In genomic region chr16:22436823-22437652, GRCh38 we compare ENCODE assay signal across 8 cellular contexts.
DNase-seq lines count a peak whose midpoint lies in the region; ATAC-seq and TF ChIP-seq lines count a peak whose summit lies in the region.
"Not testable (repeated sequence)": the region's sequence is repeated elsewhere in the genome, so short reads cannot be mapped to it uniquely, and the experiment has no call there.

No MANE protein-coding gene starts in this region.

- in situ Hi-C loops in T47D (cut with HindIII; ENCODE audit: low pct_unique_long_range_greater_than_20kb, low sequenced_read_pairs); gastrocnemius medialis (cut with MboI; ENCODE audit: low sequenced_read_pairs in 4 of 4): not testable (repeated sequence)

- TF ChIP-seq CTCF in WTC11 (IDR thresholded peaks at IDR 0.05); gastrocnemius medialis (IDR thresholded peaks at IDR 0.05 in 4 of 5, conservative IDR thresholded peaks at IDR 0.05 in 1 of 5): not testable (repeated sequence)

- intact Hi-C loops in gastrocnemius medialis (cut with DNase I; ENCODE audit: low total_unique reads): not testable (repeated sequence)

- H3K36me3 ChIP-seq in gastrocnemius medialis: not testable (repeated sequence)

- CTCF ChIA-PET in WTC11 (lab: Charles Lee): interaction anchor here (0.7 to 1.1 kb wide), 2 partner anchors 79 to 137 kb away, joined by 3 to 4 read pairs; no protein-coding TSS in a partner anchor

- not testable (repeated sequence) for H3K4me1 Mint-ChIP-seq in WTC11

- H3K4me3 ChIP-seq in iPS-18c (ENCODE audit: insufficient read depth, low read depth, low read length): peak overlapping the region; percentile 83
- H3K4me3 ChIP-seq in gastrocnemius medialis: peak overlapping the region; percentile 82 to 100 (median 90)

- H3K27ac ChIP-seq in gastrocnemius medialis: peak overlapping the region; percentile 93 to 100 (median 100)

- H3K4me1 ChIP-seq in gastrocnemius medialis: not testable (repeated sequence)

- DNase-seq in A172 (ENCODE audit: low spot score) (peak; percentile 44), NCI-H2196 (lab: John Stamatoyannopoulos, UW; ENCODE audit: unreplicated experiment) (peak; percentile 50), WTC11 (ENCODE audit: low spot score) (peak; percentile 84), T47D (ENCODE audit: low read depth in 1 of 2, low spot score in 1 of 2) (peak; percentile 21 to 69), gastrocnemius medialis (peak; percentile 48 to 68)

- POLR2A ChIA-PET in WTC11 (lab: Charles Lee): interaction anchor here (0.6 kb wide), 2 partner anchors 82 to 1537 kb away, joined by 4 to 5 read pairs; partner anchors contain the start of genes DCUN1D3 and LYRM1

- H3K36me3 Mint-ChIP-seq in WTC11: not testable (repeated sequence)

- H3K4me3 Mint-ChIP-seq in WTC11: peak overlapping the region; percentile 95

- ATAC-seq in GM18861 (IDR thresholded peaks at IDR 0.05; ENCODE audit: unreplicated experiment) (peak; percentile 69), HG03064 (IDR thresholded peaks at IDR 0.05; ENCODE audit: low read depth, unreplicated experiment) (peak; percentile 66), WTC11 (peak; percentile 93), gastrocnemius medialis (peak; percentile 85)

- TF ChIP-seq POLR2A in gastrocnemius medialis (IDR thresholded peaks at IDR 0.05): peak; percentile 48 to 71

- H3K27ac Mint-ChIP-seq in WTC11: peak overlapping the region; percentile 96

- H3K9me3 ChIP-seq in iPS-18c (ENCODE audit: control insufficient read depth, insufficient read depth, low read length); gastrocnemius medialis: not testable (repeated sequence)

- not testable (repeated sequence) for H3K9me3 Mint-ChIP-seq in WTC11

- not testable (repeated sequence) for H3K27me3 Mint-ChIP-seq in WTC11 (ENCODE audit: low read depth)

- not testable (repeated sequence) for H3K27me3 ChIP-seq in gastrocnemius medialis

TF ChIP-seq in WTC11, 78 proteins besides CTCF, POLR2A, EP300 and RAD21:
- 0 out of 2 replicates have a peak, but pooled peaks have one; percentile 41 for TF ChIP-seq MYBL2 (CRISPR knock-in tag; IDR thresholded peaks at IDR 0.05)
- 0 out of 2 replicates have a peak, but pooled peaks have one; percentile 34 for TF ChIP-seq ELF4 (CRISPR knock-in tag; IDR thresholded peaks at IDR 0.05; ENCODE audit: low read depth)
- TF ChIP-seq ARID4B (CRISPR knock-in tag; IDR thresholded peaks at IDR 0.05; ENCODE audit: borderline replicate concordance): 0 out of 2 replicates have a peak, but pooled peaks have one; percentile 43
- TF ChIP-seq MAX (CRISPR knock-in tag; IDR thresholded peaks at IDR 0.05): 0 out of 2 replicates have a peak, but pooled peaks have one; percentile 33
- TF ChIP-seq ZBTB43 (CRISPR knock-in tag; IDR thresholded peaks at IDR 0.05): 0 out of 2 replicates have a peak, but pooled peaks have one; percentile 40
- TF ChIP-seq ZNF423 (CRISPR knock-in tag; IDR thresholded peaks at IDR 0.05): peak; percentile 54; the same call in 1 of the 2 replicates
- TF ChIP-seq FOXP4 (CRISPR knock-in tag; IDR thresholded peaks at IDR 0.05): 0 out of 2 replicates have a peak, but pooled peaks have one; percentile 30
- peak; percentile 67 for TF ChIP-seq HMGXB4 (CRISPR knock-in tag; IDR thresholded peaks at IDR 0.05)
- peak; percentile 37; the same call in 1 of the 2 replicates for TF ChIP-seq E2F4 (CRISPR knock-in tag; IDR thresholded peaks at IDR 0.05; ENCODE audit: borderline replicate concordance, low read depth)
TF ChIP-seq in WTC11: peak in this region for 9; not testable (repeated sequence) for 69.

Comparison
In these comparisons a context has a peak if more than half of its experiments do, and no peak if none do; other contexts are left out.
1. Peak in every context shown above with its lines: DNase-seq, ATAC-seq, H3K4me3 ChIP-seq and H3K27ac ChIP-seq.